In genomic region chr1:8598783-8599182, GRCh38 we compare ENCODE assay signal across 10 cellular contexts.
DNase-seq lines count a peak whose midpoint lies in the region; ATAC-seq and TF ChIP-seq lines count a peak whose summit lies in the region.
"Had no signal": no experiment of that assay in that cellular context is flagged by ENCODE, and none has a peak within 500 bp of the region (broad histone marks: within the 10 kb centered on the region; RNA-seq: fewer than 3 reads in every experiment).

No MANE protein-coding gene starts in this region.

- no peaks in the 10 kb centered on the region for H3K9me3 Mint-ChIP-seq in osteocyte (ENCODE audit: unreplicated experiment)

- no peaks in the 10 kb centered on the region for H3K36me3 ChIP-seq in left ventricle myocardium inferior
- H3K36me3 ChIP-seq: MG63 had no signal

- H3K27ac ChIP-seq in left ventricle myocardium inferior (replicated peaks), result peak overlapping the region; percentile 64

- no peak for DNase-seq in Right ventricle myocardium inferior (ENCODE audit: missing footprints)
- DNase-seq in cardiac septum (ENCODE audit: low spot score), result no peak
- no peak for DNase-seq in left ventricle myocardium inferior
- no peak for DNase-seq in osteocyte (ENCODE audit: extremely low spot score, unreplicated experiment)
- DNase-seq in RPMI8226, result no peak
- DNase-seq in H4 (ENCODE audit: low spot score), result no peak
- no peak for DNase-seq in DMS 273 (lab: John Stamatoyannopoulos, UW; ENCODE audit: unreplicated experiment)
- DNase-seq: NCI-H774 had no signal

- H3K9me3 ChIP-seq in left ventricle myocardium inferior (replicated peaks), result no peaks in the 10 kb centered on the region
- H3K9me3 ChIP-seq: MG63 had no signal

- H3K4me1 ChIP-seq in left ventricle myocardium inferior, result peaks cover 56% of the 10 kb centered on the region

- no peaks in the 10 kb centered on the region for H3K27me3 Mint-ChIP-seq in osteocyte (ENCODE audit: unreplicated experiment)

- TF ChIP-seq CTCF in left ventricle myocardium inferior (IDR thresholded peaks at IDR 0.05; ENCODE audit: borderline replicate concordance), result no peak
- no peak for TF ChIP-seq CTCF in osteocyte (IDR thresholded peaks at IDR 0.05)

- ATAC-seq in Right ventricle myocardium inferior, result peak; percentile 69
- no peak for ATAC-seq in GM18868 (IDR thresholded peaks at IDR 0.05; ENCODE audit: unreplicated experiment)

- H3K4me1 Mint-ChIP-seq in osteocyte (ENCODE audit: unreplicated experiment), result peaks cover 20% of the 10 kb centered on the region

- H3K4me3 Mint-ChIP-seq in osteocyte (ENCODE audit: unreplicated experiment), result no peak overlapping the region

- intact Hi-C loops in Right ventricle myocardium inferior (cut with DNase I), result no loop called here
- intact Hi-C loops in cardiac septum (cut with DNase I), result no loop called here
- intact Hi-C loops in left ventricle myocardium inferior (cut with micrococcal nuclease), result no loop called here

- H3K27ac Mint-ChIP-seq in osteocyte (ENCODE audit: unreplicated experiment), result peak overlapping the region; percentile 1

- no peaks in the 10 kb centered on the region for H3K27me3 ChIP-seq in left ventricle myocardium inferior (ENCODE audit: low read depth)
- H3K27me3 ChIP-seq: MG63 had no signal

- H3K4me3 ChIP-seq in left ventricle myocardium inferior, result peak overlapping the region; percentile 42
- H3K4me3 ChIP-seq: MG63 had no signal

- H3K36me3 Mint-ChIP-seq in osteocyte (ENCODE audit: unreplicated experiment), result peaks cover 1% of the 10 kb centered on the region
